Comparison of ENCODE assay signal across 34 cellular contexts in the genomic region with DNA sequence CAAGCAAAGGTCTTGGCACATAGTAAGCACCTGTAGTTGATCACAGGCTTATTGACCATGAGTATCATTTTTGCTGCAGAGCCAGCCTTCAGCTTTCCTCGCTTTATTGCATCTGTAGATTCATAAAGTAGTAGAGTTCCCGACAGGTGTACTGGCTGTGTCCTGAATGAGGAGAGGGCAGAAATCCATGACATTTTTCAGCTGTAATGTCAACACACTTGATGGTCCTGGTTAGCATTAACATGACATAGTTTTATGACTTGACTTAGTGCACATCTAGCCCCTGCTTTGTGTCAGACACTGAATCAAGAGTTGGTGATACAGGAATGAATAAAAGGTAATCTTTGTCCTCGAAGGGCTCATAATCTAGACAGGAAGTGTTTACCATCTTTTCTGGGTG.
"Had no signal": no experiment of that assay in that cellular context is flagged by ENCODE, and none has a peak within 500 bp of the region (broad histone marks: within the 10 kb centered on the region; RNA-seq: fewer than 3 reads in every experiment).

No MANE protein-coding gene starts in this region.

- H3K4me3 ChIP-seq: ascending aorta had no signal

- H3K36me3 Mint-ChIP-seq: activated CD4-positive, alpha-beta memory T cell treated with anti-CD3 and anti-CD28 coated beads for 36 hours had no signal

- DNase-seq: activated B cell treated with CpG ODN at 0.5 μM for 24 hours; activated CD4-positive, alpha-beta memory T cell treated with anti-CD3 and anti-CD28 coated beads for 36 hours; activated CD4-positive, alpha-beta T cell treated with anti-CD3 and anti-CD28 coated beads for 48 hours; activated CD4-positive, alpha-beta T cell treated with anti-CD3 and anti-CD28 coated beads, Interleukin-2, amount 50 U/mL, for 1 hour; activated CD4-positive, alpha-beta T cell treated with anti-CD3 and anti-CD28 coated beads, Interleukin-2, amount 50 U/mL, for 4 hours; activated CD4-positive, CD25-positive, alpha-beta regulatory T cell treated with anti-CD3 and anti-CD28 coated beads, Interleukin-2, amount 50 U/mL, for 72 hours; activated CD8-positive, alpha-beta memory T cell treated with anti-CD3 and anti-CD28 coated beads, Interleukin-2, amount 50 U/mL, for 4 hours; activated CD8-positive, alpha-beta T cell treated with anti-CD3 and anti-CD28 coated beads for 36 hours; activated effector memory CD4-positive, alpha-beta T cell treated with Interleukin-2 at 50 U/mL for 16 hours; activated gamma-delta T cell; activated naive CD4-positive, alpha-beta T cell treated with anti-CD3 and anti-CD28 coated beads, Interleukin-2, amount 10 ng/mL, durations not matched to agents 7 days and 5 days; activated naive CD4-positive, alpha-beta T cell treated with Interleukin-2 at 50 U/mL for 16 hours; activated naive CD8-positive, alpha-beta T cell treated with anti-CD3 and anti-CD28 coated beads, Interleukin-2, amount 10 ng/mL, durations not matched to agents 7 days and 5 days; activated naive CD8-positive, alpha-beta T cell treated with anti-CD3 and anti-CD28 coated beads, Interleukin-2, amount 50 U/mL, for 24 hours; activated T-cell treated with anti-CD3 and anti-CD28 coated beads for 4 hours; activated T-cell treated with anti-CD3 and anti-CD28 coated beads, Interleukin-2, amount 50 U/mL, for 1 hour; activated T-cell treated with anti-CD3 and anti-CD28 coated beads, Interleukin-2, amount 50 U/mL, for 4 hours; activated T-cell treated with anti-CD3 and anti-CD28 coated beads, Interleukin-2, amount 50 U/mL, for 72 hours; amygdala; anterior cingulate cortex; central memory CD4-positive, alpha-beta T cell; SW 1271; T-helper 1 cell; T-helper 2 cell; T-helper 9 cell had no signal

- H3K9me3 ChIP-seq: ascending aorta had no signal

- H3K27me3 Mint-ChIP-seq: activated B cell treated with CpG ODN at 0.5 μM for 24 hours; activated CD4-positive, alpha-beta memory T cell treated with anti-CD3 and anti-CD28 coated beads for 36 hours; activated CD8-positive, alpha-beta T cell treated with anti-CD3 and anti-CD28 coated beads for 36 hours; activated naive CD4-positive, alpha-beta T cell treated with anti-CD3 and anti-CD28 coated beads, Interleukin-2, amount 10 ng/mL, durations not matched to agents 7 days and 5 days; activated naive CD4-positive, alpha-beta T cell treated with anti-CD3 and anti-CD28 coated beads, Interleukin-2, amount 50 U/mL, for 24 hours; activated naive CD8-positive, alpha-beta T cell; activated naive CD8-positive, alpha-beta T cell treated with anti-CD3 and anti-CD28 coated beads, Interleukin-2, amount 10 ng/mL, durations not matched to agents 7 days and 5 days; activated naive CD8-positive, alpha-beta T cell treated with anti-CD3 and anti-CD28 coated beads, Interleukin-2, amount 50 U/mL, for 24 hours; brain had no signal

- ATAC-seq: activated CD8-positive, alpha-beta T cell treated with anti-CD3 and anti-CD28 coated beads for 36 hours; activated naive CD8-positive, alpha-beta T cell treated with anti-CD3 and anti-CD28 coated beads, Interleukin-2, amount 50 U/mL, for 24 hours; activated T-cell treated with anti-CD3 and anti-CD28 coated beads, Interleukin-2, amount 50 U/mL, for 4 hours; activated T-cell treated with anti-CD3 and anti-CD28 coated beads, Interleukin-2, amount 50 U/mL, for 72 hours had no signal

- H3K27me3 ChIP-seq: ascending aorta had no signal

- H3K4me1 ChIP-seq: ascending aorta had no signal

- H3K27ac Mint-ChIP-seq: activated B cell treated with CpG ODN at 0.5 μM for 24 hours; activated CD4-positive, alpha-beta memory T cell treated with anti-CD3 and anti-CD28 coated beads for 36 hours; activated CD8-positive, alpha-beta T cell treated with anti-CD3 and anti-CD28 coated beads for 36 hours; activated naive CD4-positive, alpha-beta T cell treated with anti-CD3 and anti-CD28 coated beads, Interleukin-2, amount 10 ng/mL, durations not matched to agents 7 days and 5 days; activated naive CD8-positive, alpha-beta T cell; activated naive CD8-positive, alpha-beta T cell treated with anti-CD3 and anti-CD28 coated beads, Interleukin-2, amount 10 ng/mL, durations not matched to agents 7 days and 5 days; activated naive CD8-positive, alpha-beta T cell treated with anti-CD3 and anti-CD28 coated beads, Interleukin-2, amount 50 U/mL, for 24 hours; activated T-cell treated with anti-CD3 and anti-CD28 coated beads, Interleukin-2, amount 50 U/mL, for 72 hours; activated T-helper 1 cell treated with anti-CD3 and anti-CD28 coated beads, Interleukin-12 subunit alpha, Interleukin-12 subunit beta, Interleukin-2, Interleukin-4 antibody, amounts not matched to agents 30 ng/mL and 10 ng/mL and 1 ng/mL, durations not matched to agents 14 hours and 24 hours and 36 hours; activated T-helper 2 cell treated with anti-CD3 and anti-CD28 coated beads, Interferon-gamma antibody, Interleukin-2, Interleukin-4, amounts not matched to agents 10 μg/mL and 5 μg/mL and 100 μg/mL, durations not matched to agents 14 hours and 24 hours and 36 hours; T-helper 1 cell treated with Interleukin-12 subunit alpha and Interleukin-12 subunit beta and Interleukin-4 antibody, amounts not matched to agents 30 μg/mL and 1 μg/mL, for 36 hours; T-helper 2 cell treated with Interferon-gamma antibody and Interleukin-4, amounts not matched to agents 5 μg/mL and 100 μg/mL, for 36 hours had no signal

- H3K9me3 Mint-ChIP-seq: activated CD8-positive, alpha-beta T cell treated with anti-CD3 and anti-CD28 coated beads for 36 hours; activated T-helper 2 cell treated with anti-CD3 and anti-CD28 coated beads, Interferon-gamma antibody, Interleukin-2, Interleukin-4, amounts not matched to agents 10 μg/mL and 5 μg/mL and 100 μg/mL, durations not matched to agents 14 hours and 24 hours and 36 hours; T-helper 1 cell treated with Interleukin-12 subunit alpha and Interleukin-12 subunit beta and Interleukin-4 antibody, amounts not matched to agents 30 μg/mL and 1 μg/mL, for 36 hours; T-helper 2 cell treated with Interferon-gamma antibody and Interleukin-4, amounts not matched to agents 5 μg/mL and 100 μg/mL, for 36 hours had no signal

- H3K4me1 Mint-ChIP-seq: activated naive CD4-positive, alpha-beta T cell treated with anti-CD3 and anti-CD28 coated beads, Interleukin-2, amount 10 ng/mL, durations not matched to agents 7 days and 5 days; activated naive CD8-positive, alpha-beta T cell treated with anti-CD3 and anti-CD28 coated beads, Interleukin-2, amount 10 ng/mL, durations not matched to agents 7 days and 5 days; brain had no signal

- H3K27ac ChIP-seq: ascending aorta, VCaP had no signal

- H3K4me3 Mint-ChIP-seq: activated B cell treated with CpG ODN at 0.5 μM for 24 hours; activated CD4-positive, alpha-beta memory T cell treated with anti-CD3 and anti-CD28 coated beads for 36 hours; activated CD8-positive, alpha-beta T cell treated with anti-CD3 and anti-CD28 coated beads for 36 hours; activated naive CD4-positive, alpha-beta T cell treated with anti-CD3 and anti-CD28 coated beads, Interleukin-2, amount 10 ng/mL, durations not matched to agents 7 days and 5 days; activated naive CD4-positive, alpha-beta T cell treated with anti-CD3 and anti-CD28 coated beads, Interleukin-2, amount 50 U/mL, for 24 hours; activated naive CD8-positive, alpha-beta T cell; activated naive CD8-positive, alpha-beta T cell treated with anti-CD3 and anti-CD28 coated beads, Interleukin-2, amount 10 ng/mL, durations not matched to agents 7 days and 5 days; activated naive CD8-positive, alpha-beta T cell treated with anti-CD3 and anti-CD28 coated beads, Interleukin-2, amount 50 U/mL, for 24 hours; activated T-cell treated with anti-CD3 and anti-CD28 coated beads, Interleukin-2, amount 50 U/mL, for 4 hours; activated T-cell treated with anti-CD3 and anti-CD28 coated beads, Interleukin-2, amount 50 U/mL, for 72 hours; activated T-helper 1 cell treated with anti-CD3 and anti-CD28 coated beads, Interleukin-12 subunit alpha, Interleukin-12 subunit beta, Interleukin-2, Interleukin-4 antibody, amounts not matched to agents 30 ng/mL and 10 ng/mL and 1 ng/mL, durations not matched to agents 14 hours and 24 hours and 36 hours; brain; T-helper 1 cell treated with Interleukin-12 subunit alpha and Interleukin-12 subunit beta and Interleukin-4 antibody, amounts not matched to agents 30 μg/mL and 1 μg/mL, for 36 hours; T-helper 2 cell treated with Interferon-gamma antibody and Interleukin-4, amounts not matched to agents 5 μg/mL and 100 μg/mL, for 36 hours had no signal

- H3K36me3 ChIP-seq: ascending aorta had no signal
